24 cellular contexts compared by ENCODE assay signal in the genomic region with DNA sequence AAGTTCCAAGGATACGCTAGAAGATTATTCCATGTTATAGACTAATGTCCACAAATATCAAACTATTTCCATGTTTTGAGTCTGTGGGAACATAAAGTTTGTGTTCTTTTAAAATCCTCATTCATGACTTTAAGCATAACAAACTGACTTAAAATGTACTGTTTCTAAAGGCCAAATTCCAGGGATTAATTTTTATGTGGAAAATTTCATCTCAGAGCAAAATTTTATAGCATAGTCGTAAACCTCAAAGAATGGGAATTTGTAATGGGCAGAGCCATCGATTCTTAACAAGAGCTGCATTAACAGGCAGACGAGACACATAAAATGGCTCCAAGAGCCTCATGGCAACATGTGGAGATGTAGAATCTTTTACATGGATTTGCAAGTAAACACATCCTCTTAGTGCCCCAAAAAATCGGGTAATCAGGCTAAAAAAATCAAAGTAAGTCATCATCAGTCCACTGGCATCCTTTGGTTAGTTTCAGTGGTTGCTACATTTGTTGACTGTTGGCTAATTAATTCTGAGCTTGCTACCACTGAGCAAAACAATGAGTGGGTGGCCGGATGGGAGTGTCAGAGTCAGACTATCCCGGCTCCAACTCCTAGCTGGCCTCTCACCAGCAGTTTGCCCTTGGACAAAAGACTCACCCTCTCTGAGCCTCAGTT.
DNase-seq lines count a peak whose midpoint lies in the region; ATAC-seq and TF ChIP-seq lines count a peak whose summit lies in the region.
"Had no signal": no experiment of that assay in that cellular context is flagged by ENCODE, and none has a peak within 500 bp of the region (broad histone marks: within the 10 kb centered on the region; RNA-seq: fewer than 3 reads in every experiment).

No MANE protein-coding gene starts in this region.

- no peak for DNase-seq in CD4-positive, alpha-beta T cell
- DNase-seq in hepatocyte (ENCODE audit: low spot score) (peak; percentile 45), thyroid gland (no peak), pons (ENCODE audit: low spot score) (no peak), NCI-H2081 (lab: John Stamatoyannopoulos, UW) (no peak)
- DNase-seq: ACHN; activated CD4-positive, alpha-beta T cell treated with anti-CD3 and anti-CD28 coated beads for 36 hours; caudate nucleus; heart left ventricle; Kasumi-1; NCI-H1694 treated with DMSO at 0.1 percent for 48 hours; NCI-H69; stimulated activated CD4-positive, alpha-beta T cell treated with anti-CD3 and anti-CD28 coated beads, Interleukin-2, amount 100 ng/mL, for 24 hours; uterus had no signal

- 33% methylated on average over 7 of the region's 7 CpGs for WGBS in hepatocyte (ENCODE audit: low lambda C conversion rate, missing lambda C conversion rate)
- 76 to 79% methylated on average over 7 of the region's 7 CpGs for WGBS in thyroid gland, 2 donors

- no peak overlapping the region for H2AFZ ChIP-seq in OCI-LY1 (ENCODE audit: low read length)
- H2AFZ ChIP-seq in hepatocyte = no peak overlapping the region

- no peak for ATAC-seq in CD4-positive, alpha-beta T cell (ENCODE audit: poor library complexity)
- ATAC-seq in GM18867 (IDR thresholded peaks at IDR 0.05; ENCODE audit: unreplicated experiment) = peak; percentile 30
- no peak for ATAC-seq in GM18517 (IDR thresholded peaks at IDR 0.05; ENCODE audit: unreplicated experiment)
- ATAC-seq: activated CD4-positive, alpha-beta T cell treated with anti-CD3 and anti-CD28 coated beads for 36 hours; heart left ventricle; stimulated activated memory B cell treated with anti-CD40 and anti-IgM and Interleukin-4, amounts not matched to agents 10 μg/mL and 1 μg/mL and 100 μg/mL, for 72 hours had no signal

- peaks cover 69% of the 10 kb centered on the region for H3K4me1 ChIP-seq in OCI-LY1 (ENCODE audit: insufficient read depth, low read length, severe bottlenecking)
- H3K4me1 ChIP-seq in hepatocyte (ENCODE audit: insufficient read depth) = peaks cover 29% of the 10 kb centered on the region
- H3K4me1 ChIP-seq in thyroid gland = peaks cover 0 to 19% of the 10 kb centered on the region in 2 donors

- H3K9me2 ChIP-seq in OCI-LY1 (ENCODE audit: low read depth, low read length) = no peaks in the 10 kb centered on the region
- no peaks in the 10 kb centered on the region for H3K9me2 ChIP-seq in hepatocyte (replicated peaks; ENCODE audit: insufficient read depth)

- peaks cover 5% of the 10 kb centered on the region for H3K36me3 Mint-ChIP-seq in CD4-positive, alpha-beta T cell (ENCODE audit: low read depth)
- H3K36me3 Mint-ChIP-seq: memory B cell; stimulated activated memory B cell treated with anti-CD40 and anti-IgM and Interleukin-4, amounts not matched to agents 10 μg/mL and 1 μg/mL and 100 μg/mL, for 72 hours had no signal

- CTCF ChIA-PET in CD4-positive, alpha-beta T cell (lab: Charles Lee) = no interaction called here

- H4K20me1 ChIP-seq in OCI-LY1 (ENCODE audit: insufficient read depth, low read length) (no peaks in the 10 kb centered on the region), hepatocyte (ENCODE audit: insufficient read depth, poor library complexity, severe bottlenecking) (no peaks in the 10 kb centered on the region)

- peak overlapping the region; percentile 76 for H3K27ac Mint-ChIP-seq in CD4-positive, alpha-beta T cell
- H3K27ac Mint-ChIP-seq: activated CD4-positive, alpha-beta T cell treated with anti-CD3 and anti-CD28 coated beads for 36 hours; activated naive CD8-positive, alpha-beta T cell; dendritic cell treated with granulocyte-macrophage colony-stimulating factor and Interleukin-4, amounts not matched to agents 40 ng/mL and 50 ng/mL, for 4 days; stimulated activated memory B cell treated with anti-CD40 and anti-IgM and Interleukin-4, amounts not matched to agents 10 μg/mL and 1 μg/mL and 100 μg/mL, for 72 hours; T-helper 1 cell treated with Interleukin-12 subunit alpha and Interleukin-12 subunit beta and Interleukin-4 antibody, amounts not matched to agents 30 μg/mL and 1 μg/mL, for 36 hours had no signal

- no peaks in the 10 kb centered on the region for H3K79me2 ChIP-seq in OCI-LY1 (ENCODE audit: insufficient read depth, low read length)
- no peaks in the 10 kb centered on the region for H3K79me2 ChIP-seq in hepatocyte

- H3K9me3 Mint-ChIP-seq in CD4-positive, alpha-beta T cell = no peaks in the 10 kb centered on the region
- H3K9me3 Mint-ChIP-seq: dendritic cell treated with granulocyte-macrophage colony-stimulating factor and Interleukin-4, amounts not matched to agents 40 ng/mL and 50 ng/mL, for 4 days; memory B cell; stimulated activated memory B cell treated with anti-CD40 and anti-IgM and Interleukin-4, amounts not matched to agents 10 μg/mL and 1 μg/mL and 100 μg/mL, for 72 hours; T-helper 1 cell treated with Interleukin-12 subunit alpha and Interleukin-12 subunit beta and Interleukin-4 antibody, amounts not matched to agents 30 μg/mL and 1 μg/mL, for 36 hours had no signal

- POLR2A ChIA-PET in CD4-positive, alpha-beta T cell (lab: Charles Lee) = no interaction called here

- intact Hi-C loops in CD4-positive, alpha-beta T cell (cut with DNase I, micrococcal nuclease) = no loop called here
- intact Hi-C loops in thyroid gland (cut with DNase I) = no loop called here

- H3K4me1 Mint-ChIP-seq in CD4-positive, alpha-beta T cell (ENCODE audit: low read depth) = peaks cover 36% of the 10 kb centered on the region

- H3K9me3 ChIP-seq in CD4-positive, alpha-beta T cell (ENCODE audit: control insufficient read depth, low read length) = no peaks in the 10 kb centered on the region
- H3K9me3 ChIP-seq in OCI-LY1 (ENCODE audit: low read length) = peaks cover 3% of the 10 kb centered on the region; the same call in 1 of the 2 replicates
- no peaks in the 10 kb centered on the region for H3K9me3 ChIP-seq in hepatocyte (ENCODE audit: low read depth)
- H3K9me3 ChIP-seq in thyroid gland = no peaks in the 10 kb centered on the region
- H3K9me3 ChIP-seq: ascending aorta, heart left ventricle, uterus had no signal

- H3K4me3 Mint-ChIP-seq in CD4-positive, alpha-beta T cell = no peak overlapping the region
- H3K4me3 Mint-ChIP-seq: activated CD4-positive, alpha-beta T cell treated with anti-CD3 and anti-CD28 coated beads for 36 hours; activated naive CD8-positive, alpha-beta T cell; dendritic cell treated with granulocyte-macrophage colony-stimulating factor and Interleukin-4, amounts not matched to agents 40 ng/mL and 50 ng/mL, for 4 days; memory B cell; stimulated activated memory B cell treated with anti-CD40 and anti-IgM and Interleukin-4, amounts not matched to agents 10 μg/mL and 1 μg/mL and 100 μg/mL, for 72 hours; T-helper 1 cell treated with Interleukin-12 subunit alpha and Interleukin-12 subunit beta and Interleukin-4 antibody, amounts not matched to agents 30 μg/mL and 1 μg/mL, for 36 hours had no signal

- no peaks in the 10 kb centered on the region for H3K27me3 Mint-ChIP-seq in CD4-positive, alpha-beta T cell
- H3K27me3 Mint-ChIP-seq: activated CD4-positive, alpha-beta T cell treated with anti-CD3 and anti-CD28 coated beads for 36 hours; activated naive CD8-positive, alpha-beta T cell; memory B cell; stimulated activated memory B cell treated with anti-CD40 and anti-IgM and Interleukin-4, amounts not matched to agents 10 μg/mL and 1 μg/mL and 100 μg/mL, for 72 hours had no signal

- TF ChIP-seq POLR2A in thyroid gland (IDR thresholded peaks at IDR 0.05) = no peak

- no peak overlapping the region for H3K4me3 ChIP-seq in OCI-LY1 (ENCODE audit: low read depth, low read length, poor library complexity, severe bottlenecking)
- no peak overlapping the region for H3K4me3 ChIP-seq in hepatocyte
- no peak overlapping the region for H3K4me3 ChIP-seq in thyroid gland (replicated peaks in 1 of 3)
- H3K4me3 ChIP-seq: ascending aorta, heart left ventricle, skin epidermis, uterus had no signal

- no peak for TF ChIP-seq CTCF in CD4-positive, alpha-beta T cell (IDR thresholded peaks at IDR 0.05)
- TF ChIP-seq CTCF in OCI-LY1 (IDR thresholded peaks at IDR 0.05; ENCODE audit: low read length) = no peak
- no peak for TF ChIP-seq CTCF in hepatocyte (IDR thresholded peaks at IDR 0.05; ENCODE audit: poor library complexity)
- no peak for TF ChIP-seq CTCF in thyroid gland (IDR thresholded peaks at IDR 0.05)

- H3K36me3 ChIP-seq in OCI-LY1 (ENCODE audit: insufficient read depth, low read length) = no peaks in the 10 kb centered on the region
- H3K36me3 ChIP-seq in hepatocyte (replicated peaks; ENCODE audit: insufficient read depth, low read depth) = no peaks in the 10 kb centered on the region
- H3K36me3 ChIP-seq in thyroid gland = no peaks in the 10 kb centered on the region
- H3K36me3 ChIP-seq: ascending aorta, heart left ventricle, uterus had no signal

- H3K4me2 ChIP-seq in OCI-LY1 (ENCODE audit: low read length) (no peak overlapping the region), hepatocyte (peak overlapping the region; percentile 12)

- H3K9ac ChIP-seq in OCI-LY1 (ENCODE audit: low read length) = no peak overlapping the region

- H3K27ac ChIP-seq in CD4-positive, alpha-beta T cell (ENCODE audit: low read depth, low read length) = no peak overlapping the region
- H3K27ac ChIP-seq in OCI-LY1 (ENCODE audit: low read depth, low read length, poor library complexity, severe bottlenecking) = peak overlapping the region; percentile 57
- H3K27ac ChIP-seq in hepatocyte = peak overlapping the region; percentile 82
- no peak overlapping the region for H3K27ac ChIP-seq in thyroid gland
- H3K27ac ChIP-seq: ascending aorta, heart left ventricle, uterus had no signal

- H3F3A ChIP-seq in OCI-LY1 (ENCODE audit: insufficient read depth, low read length) = peaks cover 4% of the 10 kb centered on the region

- H3K27me3 ChIP-seq in CD4-positive, alpha-beta T cell (ENCODE audit: control insufficient read depth, insufficient read depth, low read length) = no peaks in the 10 kb centered on the region
- no peaks in the 10 kb centered on the region for H3K27me3 ChIP-seq in OCI-LY1 (ENCODE audit: insufficient read depth, low read length)
- peaks cover 5% of the 10 kb centered on the region for H3K27me3 ChIP-seq in hepatocyte
- no peaks in the 10 kb centered on the region for H3K27me3 ChIP-seq in thyroid gland
- H3K27me3 ChIP-seq: ascending aorta, heart left ventricle, uterus had no signal

Comparison
In these comparisons a context has a peak if more than half of its experiments do, and no peak if none do; other contexts are left out.
1. H3K27ac ChIP-seq: peak in OCI-LY1 (single experiment) and hepatocyte (single experiment); none in CD4-positive, alpha-beta T cell (single experiment) and thyroid gland (0 of 3).